ENCODE assay signal across 1 cellular context in the genomic region with DNA sequence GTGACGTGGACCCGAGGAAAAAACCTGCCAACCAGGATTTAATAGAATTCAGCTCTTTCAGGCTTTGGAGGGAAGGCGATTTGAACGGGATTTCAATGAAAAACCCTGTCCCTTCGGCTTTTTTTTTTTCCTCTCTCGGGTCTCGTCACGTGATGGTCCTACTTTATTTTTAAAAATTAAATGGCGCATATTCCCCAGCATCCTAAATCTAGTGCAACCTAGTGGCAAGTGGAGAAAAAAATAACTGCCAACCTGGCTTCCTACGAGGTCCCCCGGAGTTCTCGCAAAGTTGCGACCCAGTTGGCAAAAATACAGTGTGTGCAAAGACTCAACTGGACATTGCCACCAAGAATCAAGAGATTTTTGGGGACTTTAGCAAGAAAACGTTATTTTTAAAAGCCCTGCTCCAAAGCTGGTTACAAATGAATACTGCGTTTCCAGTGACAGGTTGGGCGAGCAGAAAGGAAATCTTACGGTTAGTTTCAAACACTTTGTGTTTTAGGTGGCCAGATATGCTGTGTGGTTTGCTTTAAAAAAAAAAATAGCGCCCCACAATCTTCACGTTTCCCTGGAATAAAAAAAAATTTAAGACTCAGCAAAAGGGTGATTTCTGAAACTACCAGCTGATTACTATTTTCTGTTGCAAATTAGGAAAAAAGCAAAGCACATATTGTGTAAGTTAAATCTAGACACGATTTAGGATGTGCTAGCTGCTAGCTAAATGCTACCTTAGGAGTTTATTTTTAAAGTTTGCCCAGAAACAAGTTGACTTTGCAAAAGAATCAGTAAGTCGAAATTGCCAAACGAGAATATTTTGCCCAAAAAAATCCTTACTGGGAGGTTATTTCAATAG.
TF ChIP-seq lines count a peak whose summit lies in the region.

No MANE protein-coding gene starts in this region.

TF ChIP-seq in HepG2, 621 proteins besides CTCF, POLR2A, EP300 and RAD21 (continued from another document and continues in another):
- TF ChIP-seq, protein P1, sequence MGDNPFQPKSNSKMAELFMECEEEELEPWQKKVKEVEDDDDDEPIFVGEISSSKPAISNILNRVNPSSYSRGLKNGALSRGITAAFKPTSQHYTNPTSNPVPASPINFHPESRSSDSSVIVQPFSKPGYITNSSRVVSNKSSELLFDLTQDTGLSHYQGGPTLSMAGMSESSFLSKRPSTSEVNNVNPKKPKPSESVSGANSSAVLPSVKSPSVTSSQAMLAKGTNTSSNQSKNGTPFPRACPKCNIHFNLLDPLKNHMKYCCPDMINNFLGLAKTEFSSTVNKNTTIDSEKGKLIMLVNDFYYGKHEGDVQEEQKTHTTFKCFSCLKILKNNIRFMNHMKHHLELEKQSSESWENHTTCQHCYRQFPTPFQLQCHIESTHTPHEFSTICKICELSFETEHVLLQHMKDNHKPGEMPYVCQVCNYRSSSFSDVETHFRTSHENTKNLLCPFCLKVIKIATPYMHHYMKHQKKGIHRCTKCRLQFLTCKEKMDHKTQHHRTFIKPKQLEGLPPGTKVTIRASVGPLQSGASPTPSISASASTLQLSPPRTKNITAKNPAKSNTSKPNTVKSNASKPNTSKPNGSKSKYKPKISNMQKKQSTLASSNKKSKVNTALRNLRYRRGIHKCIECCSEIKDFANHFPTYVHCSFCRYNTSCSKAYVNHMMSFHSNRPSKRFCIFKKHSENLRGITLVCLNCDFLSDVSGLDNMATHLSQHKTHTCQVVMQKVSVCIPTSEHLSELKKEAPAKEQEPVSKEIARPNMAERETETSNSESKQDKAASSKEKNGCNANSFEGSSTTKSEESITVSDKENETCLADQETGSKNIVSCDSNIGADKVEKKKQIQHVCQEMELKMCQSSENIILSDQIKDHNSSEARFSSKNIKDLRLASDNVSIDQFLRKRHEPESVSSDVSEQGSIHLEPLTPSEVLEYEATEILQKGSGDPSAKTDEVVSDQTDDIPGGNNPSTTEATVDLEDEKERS (CRISPR knock-in tag; IDR thresholded peaks at IDR 0.05): no peak
- TF ChIP-seq, protein P2, sequence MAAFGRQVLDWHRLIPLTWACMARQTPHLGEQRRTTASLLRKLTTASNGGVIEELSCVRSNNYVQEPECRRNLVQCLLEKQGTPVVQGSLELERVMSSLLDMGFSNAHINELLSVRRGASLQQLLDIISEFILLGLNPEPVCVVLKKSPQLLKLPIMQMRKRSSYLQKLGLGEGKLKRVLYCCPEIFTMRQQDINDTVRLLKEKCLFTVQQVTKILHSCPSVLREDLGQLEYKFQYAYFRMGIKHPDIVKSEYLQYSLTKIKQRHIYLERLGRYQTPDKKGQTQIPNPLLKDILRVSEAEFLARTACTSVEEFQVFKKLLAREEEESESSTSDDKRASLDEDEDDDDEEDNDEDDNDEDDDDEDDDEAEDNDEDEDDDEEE (CRISPR knock-in tag; IDR thresholded peaks at IDR 0.05): no peak
- TF ChIP-seq ARNT2 (CRISPR knock-in tag; IDR thresholded peaks at IDR 0.05; ENCODE audit: low read depth) (no peak), ZNF260 (CRISPR knock-in tag; IDR thresholded peaks at IDR 0.05; ENCODE audit: borderline replicate concordance, low read depth) (no peak), NPAS2 (CRISPR knock-in tag; IDR thresholded peaks at IDR 0.05; ENCODE audit: borderline replicate concordance) (no peak), WIZ (CRISPR knock-in tag; IDR thresholded peaks at IDR 0.05) (no peak), YY1 (IDR thresholded peaks at IDR 0.05; ENCODE audit: insufficient read depth, insufficient replicate concordance, low read depth, low read length) (no peak), NR2F2 (IDR thresholded peaks at IDR 0.05; ENCODE audit: borderline replicate concordance, low read depth) (0 out of 2 replicates have a peak, but pooled peaks have one; percentile 7), TOPORS (CRISPR knock-in tag; IDR thresholded peaks at IDR 0.05) (no peak), NFE2L2 (IDR thresholded peaks at IDR 0.05; ENCODE audit: low read length) (no peak), ZNF441 (CRISPR knock-in tag; IDR thresholded peaks at IDR 0.05; ENCODE audit: borderline replicate concordance) (no peak), TARDBP (CRISPR knock-in tag; IDR thresholded peaks at IDR 0.05) (peak; percentile 52; the same call in 1 of the 2 replicates), ZBTB42 (CRISPR knock-in tag; IDR thresholded peaks at IDR 0.05) (no peak), NR1H2 (CRISPR knock-in tag; IDR thresholded peaks at IDR 0.05; ENCODE audit: borderline replicate concordance, low read depth) (no peak), ZBTB1 (CRISPR knock-in tag; IDR thresholded peaks at IDR 0.05; ENCODE audit: borderline replicate concordance) (no peak), ZSCAN31 (CRISPR knock-in tag; IDR thresholded peaks at IDR 0.05; ENCODE audit: low read depth) (no peak)
- TF ChIP-seq, protein P3, sequence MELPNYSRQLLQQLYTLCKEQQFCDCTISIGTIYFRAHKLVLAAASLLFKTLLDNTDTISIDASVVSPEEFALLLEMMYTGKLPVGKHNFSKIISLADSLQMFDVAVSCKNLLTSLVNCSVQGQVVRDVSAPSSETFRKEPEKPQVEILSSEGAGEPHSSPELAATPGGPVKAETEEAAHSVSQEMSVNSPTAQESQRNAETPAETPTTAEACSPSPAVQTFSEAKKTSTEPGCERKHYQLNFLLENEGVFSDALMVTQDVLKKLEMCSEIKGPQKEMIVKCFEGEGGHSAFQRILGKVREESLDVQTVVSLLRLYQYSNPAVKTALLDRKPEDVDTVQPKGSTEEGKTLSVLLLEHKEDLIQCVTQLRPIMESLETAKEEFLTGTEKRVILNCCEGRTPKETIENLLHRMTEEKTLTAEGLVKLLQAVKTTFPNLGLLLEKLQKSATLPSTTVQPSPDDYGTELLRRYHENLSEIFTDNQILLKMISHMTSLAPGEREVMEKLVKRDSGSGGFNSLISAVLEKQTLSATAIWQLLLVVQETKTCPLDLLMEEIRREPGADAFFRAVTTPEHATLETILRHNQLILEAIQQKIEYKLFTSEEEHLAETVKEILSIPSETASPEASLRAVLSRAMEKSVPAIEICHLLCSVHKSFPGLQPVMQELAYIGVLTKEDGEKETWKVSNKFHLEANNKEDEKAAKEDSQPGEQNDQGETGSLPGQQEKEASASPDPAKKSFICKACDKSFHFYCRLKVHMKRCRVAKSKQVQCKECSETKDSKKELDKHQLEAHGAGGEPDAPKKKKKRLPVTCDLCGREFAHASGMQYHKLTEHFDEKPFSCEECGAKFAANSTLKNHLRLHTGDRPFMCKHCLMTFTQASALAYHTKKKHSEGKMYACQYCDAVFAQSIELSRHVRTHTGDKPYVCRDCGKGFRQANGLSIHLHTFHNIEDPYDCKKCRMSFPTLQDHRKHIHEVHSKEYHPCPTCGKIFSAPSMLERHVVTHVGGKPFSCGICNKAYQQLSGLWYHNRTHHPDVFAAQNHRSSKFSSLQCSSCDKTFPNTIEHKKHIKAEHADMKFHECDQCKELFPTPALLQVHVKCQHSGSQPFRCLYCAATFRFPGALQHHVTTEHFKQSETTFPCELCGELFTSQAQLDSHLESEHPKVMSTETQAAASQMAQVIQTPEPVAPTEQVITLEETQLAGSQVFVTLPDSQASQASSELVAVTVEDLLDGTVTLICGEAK (IDR thresholded peaks at IDR 0.05): no peak
- TF ChIP-seq, protein P3 (CRISPR knock-in tag; IDR thresholded peaks at IDR 0.05): no peak
- TF ChIP-seq, protein P4, sequence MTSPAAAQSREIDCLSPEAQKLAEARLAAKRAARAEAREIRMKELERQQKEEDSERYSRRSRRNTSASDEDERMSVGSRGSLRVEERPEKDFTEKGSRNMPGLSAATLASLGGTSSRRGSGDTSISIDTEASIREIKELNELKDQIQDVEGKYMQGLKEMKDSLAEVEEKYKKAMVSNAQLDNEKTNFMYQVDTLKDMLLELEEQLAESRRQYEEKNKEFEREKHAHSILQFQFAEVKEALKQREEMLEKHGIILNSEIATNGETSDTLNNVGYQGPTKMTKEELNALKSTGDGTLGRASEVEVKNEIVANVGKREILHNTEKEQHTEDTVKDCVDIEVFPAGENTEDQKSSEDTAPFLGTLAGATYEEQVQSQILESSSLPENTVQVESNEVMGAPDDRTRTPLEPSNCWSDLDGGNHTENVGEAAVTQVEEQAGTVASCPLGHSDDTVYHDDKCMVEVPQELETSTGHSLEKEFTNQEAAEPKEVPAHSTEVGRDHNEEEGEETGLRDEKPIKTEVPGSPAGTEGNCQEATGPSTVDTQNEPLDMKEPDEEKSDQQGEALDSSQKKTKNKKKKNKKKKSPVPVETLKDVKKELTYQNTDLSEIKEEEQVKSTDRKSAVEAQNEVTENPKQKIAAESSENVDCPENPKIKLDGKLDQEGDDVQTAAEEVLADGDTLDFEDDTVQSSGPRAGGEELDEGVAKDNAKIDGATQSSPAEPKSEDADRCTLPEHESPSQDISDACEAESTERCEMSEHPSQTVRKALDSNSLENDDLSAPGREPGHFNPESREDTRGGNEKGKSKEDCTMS (CRISPR knock-in tag; conservative IDR thresholded peaks at IDR 0.05): 0 out of 2 replicates have a peak, but pooled peaks have one; percentile 81
- TF ChIP-seq, protein P5, sequence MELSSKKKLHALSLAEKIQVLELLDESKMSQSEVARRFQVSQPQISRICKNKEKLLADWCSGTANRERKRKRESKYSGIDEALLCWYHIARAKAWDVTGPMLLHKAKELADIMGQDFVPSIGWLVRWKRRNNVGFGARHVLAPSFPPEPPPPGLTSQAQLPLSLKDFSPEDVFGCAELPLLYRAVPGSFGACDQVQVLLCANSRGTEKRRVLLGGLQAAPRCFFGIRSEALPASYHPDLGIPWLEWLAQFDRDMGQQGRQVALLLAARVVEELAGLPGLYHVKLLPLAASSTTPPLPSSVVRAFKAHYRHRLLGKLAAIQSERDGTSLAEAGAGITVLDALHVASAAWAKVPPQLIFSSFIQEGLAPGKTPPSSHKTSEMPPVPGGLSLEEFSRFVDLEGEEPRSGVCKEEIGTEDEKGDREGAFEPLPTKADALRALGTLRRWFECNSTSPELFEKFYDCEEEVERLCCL (CRISPR knock-in tag; IDR thresholded peaks at IDR 0.05; ENCODE audit: borderline replicate concordance): no peak
- TF ChIP-seq, protein P6, sequence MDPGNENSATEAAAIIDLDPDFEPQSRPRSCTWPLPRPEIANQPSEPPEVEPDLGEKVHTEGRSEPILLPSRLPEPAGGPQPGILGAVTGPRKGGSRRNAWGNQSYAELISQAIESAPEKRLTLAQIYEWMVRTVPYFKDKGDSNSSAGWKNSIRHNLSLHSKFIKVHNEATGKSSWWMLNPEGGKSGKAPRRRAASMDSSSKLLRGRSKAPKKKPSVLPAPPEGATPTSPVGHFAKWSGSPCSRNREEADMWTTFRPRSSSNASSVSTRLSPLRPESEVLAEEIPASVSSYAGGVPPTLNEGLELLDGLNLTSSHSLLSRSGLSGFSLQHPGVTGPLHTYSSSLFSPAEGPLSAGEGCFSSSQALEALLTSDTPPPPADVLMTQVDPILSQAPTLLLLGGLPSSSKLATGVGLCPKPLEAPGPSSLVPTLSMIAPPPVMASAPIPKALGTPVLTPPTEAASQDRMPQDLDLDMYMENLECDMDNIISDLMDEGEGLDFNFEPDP (CRISPR knock-in tag; conservative IDR thresholded peaks at IDR 0.05): no peak
- TF ChIP-seq, protein P7, sequence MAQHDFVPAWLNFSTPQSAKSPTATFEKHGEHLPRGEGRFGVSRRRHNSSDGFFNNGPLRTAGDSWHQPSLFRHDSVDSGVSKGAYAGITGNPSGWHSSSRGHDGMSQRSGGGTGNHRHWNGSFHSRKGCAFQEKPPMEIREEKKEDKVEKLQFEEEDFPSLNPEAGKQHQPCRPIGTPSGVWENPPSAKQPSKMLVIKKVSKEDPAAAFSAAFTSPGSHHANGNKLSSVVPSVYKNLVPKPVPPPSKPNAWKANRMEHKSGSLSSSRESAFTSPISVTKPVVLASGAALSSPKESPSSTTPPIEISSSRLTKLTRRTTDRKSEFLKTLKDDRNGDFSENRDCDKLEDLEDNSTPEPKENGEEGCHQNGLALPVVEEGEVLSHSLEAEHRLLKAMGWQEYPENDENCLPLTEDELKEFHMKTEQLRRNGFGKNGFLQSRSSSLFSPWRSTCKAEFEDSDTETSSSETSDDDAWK (CRISPR knock-in tag; IDR thresholded peaks at IDR 0.05): no peak
- TF ChIP-seq, protein P8, sequence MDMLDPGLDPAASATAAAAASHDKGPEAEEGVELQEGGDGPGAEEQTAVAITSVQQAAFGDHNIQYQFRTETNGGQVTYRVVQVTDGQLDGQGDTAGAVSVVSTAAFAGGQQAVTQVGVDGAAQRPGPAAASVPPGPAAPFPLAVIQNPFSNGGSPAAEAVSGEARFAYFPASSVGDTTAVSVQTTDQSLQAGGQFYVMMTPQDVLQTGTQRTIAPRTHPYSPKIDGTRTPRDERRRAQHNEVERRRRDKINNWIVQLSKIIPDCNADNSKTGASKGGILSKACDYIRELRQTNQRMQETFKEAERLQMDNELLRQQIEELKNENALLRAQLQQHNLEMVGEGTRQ (IDR thresholded peaks at IDR 0.05; ENCODE audit: low read depth, low read length): peak; percentile 88
- TF ChIP-seq, protein P8 (CRISPR knock-in tag; IDR thresholded peaks at IDR 0.05; ENCODE audit: borderline replicate concordance): peak; percentile 97
